8 cellular contexts compared by ENCODE assay signal in genomic region chr11:75241036-75241905, GRCh38. TPM values are rescaled to one million over a fixed set of nuclear protein-coding genes. Genes with fewer than 3 reads are reported as not detected.
DNase-seq lines count a peak whose midpoint lies in the region; ATAC-seq and TF ChIP-seq lines count a peak whose summit lies in the region.

No MANE protein-coding gene starts in this region.

- TF ChIP-seq CTCF in BJ (IDR thresholded peaks at IDR 0.05; ENCODE audit: insufficient read depth, low read depth, low read length), result peak; percentile 31

- ATAC-seq in GM19351 (IDR thresholded peaks at IDR 0.05; ENCODE audit: unreplicated experiment), result peak; percentile 90
- ATAC-seq in HG03520 (IDR thresholded peaks at IDR 0.05; ENCODE audit: unreplicated experiment), result peak; percentile 82

- POLR2A ChIA-PET in BJ (lab: Charles Lee), result no interaction called here

- H3K4me3 ChIP-seq in BJ (ENCODE audit: low read depth, low read length) (peak overlapping the region; percentile 38), esophagus (ENCODE audit: low read depth in 1 of 2, low read length in 2 of 2) (peak overlapping the region; percentile 51 to 53)

- H3K27me3 ChIP-seq in BJ (ENCODE audit: control insufficient read depth, insufficient read depth, low read length) (peaks cover 45% of the 10 kb centered on the region), esophagus (ENCODE audit: control insufficient read depth in 1 of 2, insufficient read depth in 2 of 2, low read length in 2 of 2) (peaks cover 0 to 8% of the 10 kb centered on the region in 2 donors)

- no peak overlapping the region for H3K27ac ChIP-seq in esophagus (ENCODE audit: low read depth in 2 of 2, low read length in 1 of 2)

- WGBS in esophagus, 2 donors, result 1 to 2% methylated on average over 105 to 140 of the region's 140 CpGs

- CTCF ChIA-PET in BJ (lab: Yijun Ruan, JAX), result interaction anchor here (0.6 to 7.0 kb wide), 43 partner anchors 9 to 1462 kb away, joined by 3 to 66 read pairs (median 4); partner anchors contain the start of gene SLCO2B1

- peaks cover 9 to 12% of the 10 kb centered on the region in 2 donors for H3K4me1 ChIP-seq in esophagus (ENCODE audit: control insufficient read depth in 2 of 2, insufficient read depth in 2 of 2, low read length in 1 of 2)

- no peaks in the 10 kb centered on the region for H3K9me3 ChIP-seq in esophagus (ENCODE audit: control insufficient read depth in 2 of 2, insufficient read depth in 1 of 2, low read depth in 1 of 2, low read length in 1 of 2)

- H3K36me3 ChIP-seq in BJ (ENCODE audit: control insufficient read depth, insufficient read depth, low read length) (no peaks in the 10 kb centered on the region), esophagus (ENCODE audit: control insufficient read depth in 2 of 2, insufficient read depth in 2 of 2, low read length in 1 of 2) (no peaks in the 10 kb centered on the region)

- DNase-seq in BJ (ENCODE audit: low read depth) (peak; percentile 39), NCI-H82 treated with DMSO at 0.1 percent for 48 hours (lab: John Stamatoyannopoulos, UW; ENCODE audit: unreplicated experiment) (peak; percentile 33), activated T-cell treated with anti-CD3 and anti-CD28 coated beads for 4 hours (peak; percentile 75), myocyte (ENCODE audit: low read depth) (peak; percentile 69)
- DNase-seq in stimulated activated CD8-positive, alpha-beta memory T cell treated with anti-CD3 and anti-CD28 coated beads, Interleukin-4, amount 100 ng/mL, for 4 hours (ENCODE audit: low read depth in 2 of 2, low spot score in 1 of 2), result peak; percentile 66 to 72

RNA-seq across cellular contexts. Expression of gene TPBGL, which starts 0.7 kb away (rescaled TPM):
- not detected in 2 replicates for polyA plus RNA-seq in BJ (2011; rRNA removed)
- not detected in 2 replicates for polyA minus RNA-seq in BJ (2011; rRNA and poly(A)+ RNA removed)
- under 1 TPM in 1 of 2 donors, not detected in 1; 0.02 TPM for polyA plus RNA-seq in esophagus
- total RNA-seq in myocyte, result not detected in 2 replicates
- not detected for polyA plus RNA-seq in myocyte (2012)
